ENCODE assay signal across 6 cellular contexts in the genomic region with DNA sequence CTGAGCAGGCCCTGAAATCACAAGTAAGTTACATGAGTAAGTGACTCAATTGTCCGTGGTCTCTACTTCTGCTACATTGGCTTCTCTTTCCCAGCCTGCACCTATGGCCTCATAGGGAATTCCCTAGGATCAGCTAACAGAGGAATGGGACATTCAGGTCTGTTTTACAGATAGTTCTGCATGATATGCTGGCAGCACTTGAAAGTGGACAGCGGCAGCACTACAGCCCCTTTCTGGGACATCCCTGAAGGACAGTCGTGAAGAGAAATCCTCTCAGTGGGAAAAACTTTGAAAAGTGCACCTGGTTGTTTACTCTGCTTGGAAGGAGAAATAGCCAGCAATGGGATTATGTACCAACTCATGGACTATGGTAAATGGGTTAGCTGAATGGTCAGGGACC.
"Had no signal": no experiment of that assay in that cellular context is flagged by ENCODE, and none has a peak within 500 bp of the region (broad histone marks: within the 10 kb centered on the region; RNA-seq: fewer than 3 reads in every experiment).

No MANE protein-coding gene starts in this region.

- ATAC-seq: HCT116 had no signal

- H3K4me3 ChIP-seq: HAP-1 had no signal

- H3K36me3 ChIP-seq: HAP-1 had no signal

- H3K9me3 ChIP-seq: HAP-1 had no signal

- H3K4me1 ChIP-seq: HAP-1 had no signal

- DNase-seq: GOT3, H7, IMR-90, KBM-7 had no signal
